Comparison of ENCODE assay signal across 8 cellular contexts in the genomic region with DNA sequence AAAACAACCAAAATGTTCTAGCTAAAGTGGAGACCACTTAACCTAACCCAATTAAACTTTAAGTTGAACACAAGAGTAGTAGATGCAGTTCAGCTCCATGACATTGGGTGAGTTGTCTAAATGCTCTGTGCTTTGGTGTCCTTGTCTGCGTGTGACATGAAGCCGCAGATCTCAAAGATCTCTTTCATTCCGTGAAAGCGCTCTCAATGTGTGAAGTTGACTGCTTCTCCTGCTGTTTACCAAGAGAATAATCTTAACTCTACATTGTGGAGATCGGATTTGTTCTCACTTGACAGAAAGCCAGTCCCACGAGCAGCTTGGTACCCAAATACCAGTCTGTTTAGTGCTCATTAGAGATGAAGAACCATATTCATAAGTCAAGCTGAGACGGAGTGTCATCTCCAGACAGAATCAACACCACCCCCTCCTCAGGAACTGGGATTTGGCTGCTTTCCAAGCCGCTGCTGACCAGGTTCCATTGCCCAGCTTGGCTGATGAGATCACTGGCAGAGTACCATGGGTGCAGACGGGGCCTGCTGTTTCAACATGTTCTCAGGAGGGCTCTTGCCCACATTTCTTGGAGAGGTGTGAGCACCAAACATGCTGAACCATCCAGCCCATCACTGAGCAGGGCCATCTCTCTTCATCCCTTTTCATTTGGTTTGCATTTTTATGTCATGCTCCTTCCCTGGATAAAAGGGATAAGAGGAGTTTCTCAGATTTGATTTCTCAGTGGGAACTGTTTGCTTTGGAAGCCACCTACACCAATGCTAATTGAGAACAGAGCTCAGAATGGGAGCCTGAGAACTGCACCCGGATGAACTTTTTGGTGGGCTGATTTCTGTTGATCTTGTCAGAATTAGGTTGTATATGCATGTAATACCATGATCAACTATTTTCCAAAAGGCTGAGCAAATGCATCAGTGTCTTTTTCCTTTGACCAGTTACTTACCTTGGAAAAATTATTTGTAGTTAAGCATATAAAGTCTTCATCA.
DNase-seq lines count a peak whose midpoint lies in the region; ATAC-seq and TF ChIP-seq lines count a peak whose summit lies in the region.

No MANE protein-coding gene starts in this region.

- intact Hi-C loops in left lung (cut with DNase I), result no loop called here

- POLR2A ChIA-PET in activated naive CD8-positive, alpha-beta T cell treated with anti-CD3 and anti-CD28 coated beads, Interleukin-2, amount 10 ng/mL, durations not matched to agents 7 days and 5 days (lab: Charles Lee), result interaction anchor here (0.5 kb wide), 1 partner anchor 11 kb away, joined by 3 read pairs; no protein-coding TSS in a partner anchor

- peak overlapping the region; percentile 88 for H3K27ac ChIP-seq in HUES48 (ENCODE audit: low read depth, low read length)
- peak overlapping the region; percentile 85 to 91 for H3K27ac ChIP-seq in right atrium auricular region
- H3K27ac ChIP-seq in skin epidermis, result peak overlapping the region in 14 of 21 experiments; percentile 6 to 82 (median 74)
- H3K27ac ChIP-seq in left lung, result no peak overlapping the region

- no peaks in the 10 kb centered on the region for H3K27me3 ChIP-seq in HUES48 (ENCODE audit: control insufficient read depth, insufficient read depth, low read length)
- no peaks in the 10 kb centered on the region for H3K27me3 ChIP-seq in right atrium auricular region
- peaks cover 0 to 19% of the 10 kb centered on the region in 2 donors for H3K27me3 ChIP-seq in left lung

- peaks cover 3% of the 10 kb centered on the region; the same call in 1 of the 2 replicates for H3K36me3 ChIP-seq in HUES48 (ENCODE audit: control insufficient read depth, insufficient read depth, low read length)
- H3K36me3 ChIP-seq in right atrium auricular region, result no peaks in the 10 kb centered on the region
- H3K36me3 ChIP-seq in left lung, result no peaks in the 10 kb centered on the region

- H3K4me3 Mint-ChIP-seq in activated naive CD8-positive, alpha-beta T cell treated with anti-CD3 and anti-CD28 coated beads, Interleukin-2, amount 10 ng/mL, durations not matched to agents 7 days and 5 days, result peak overlapping the region; percentile 73

- peak overlapping the region; percentile 70; the same call in 1 of the 2 replicates for H3K4me3 ChIP-seq in HUES48 (ENCODE audit: low read depth, low read length)
- peak overlapping the region; percentile 49 to 53 for H3K4me3 ChIP-seq in right atrium auricular region
- peak overlapping the region in 4 of 7 experiments; percentile 20 to 51 (median 38) for H3K4me3 ChIP-seq in skin epidermis
- peak overlapping the region in 1 of 2 donors; percentile 29 for H3K4me3 ChIP-seq in left lung

- no peak for DNase-seq in activated naive CD8-positive, alpha-beta T cell treated with anti-CD3 and anti-CD28 coated beads, Interleukin-2, amount 10 ng/mL, durations not matched to agents 7 days and 5 days
- DNase-seq in right atrium auricular region (ENCODE audit: low spot score), result no peak
- no peak for DNase-seq in left lung
- DNase-seq in stimulated activated CD4-positive, alpha-beta T cell treated with anti-CD3 and anti-CD28 coated beads, Interleukin-4, amount 100 ng/mL, for 4 hours, result no peak
- DNase-seq in OCI-M1 (lab: John Stamatoyannopoulos, UW), result no peak

- H3K27me3 Mint-ChIP-seq in activated naive CD8-positive, alpha-beta T cell treated with anti-CD3 and anti-CD28 coated beads, Interleukin-2, amount 10 ng/mL, durations not matched to agents 7 days and 5 days, result peaks cover 16% of the 10 kb centered on the region

- ATAC-seq in activated naive CD8-positive, alpha-beta T cell treated with anti-CD3 and anti-CD28 coated beads, Interleukin-2, amount 10 ng/mL, durations not matched to agents 7 days and 5 days (ENCODE audit: low read depth), result no peak
- ATAC-seq in left lung (no peak), GM18909 (IDR thresholded peaks at IDR 0.05; ENCODE audit: poor library complexity, unreplicated experiment) (no peak)

- H3K9me3 Mint-ChIP-seq in activated naive CD8-positive, alpha-beta T cell treated with anti-CD3 and anti-CD28 coated beads, Interleukin-2, amount 10 ng/mL, durations not matched to agents 7 days and 5 days, result peaks cover 2% of the 10 kb centered on the region

- no peak overlapping the region for H3K27ac Mint-ChIP-seq in activated naive CD8-positive, alpha-beta T cell treated with anti-CD3 and anti-CD28 coated beads, Interleukin-2, amount 10 ng/mL, durations not matched to agents 7 days and 5 days

- H3K36me3 Mint-ChIP-seq in activated naive CD8-positive, alpha-beta T cell treated with anti-CD3 and anti-CD28 coated beads, Interleukin-2, amount 10 ng/mL, durations not matched to agents 7 days and 5 days, result no peaks in the 10 kb centered on the region

- 0 out of 2 replicates have a peak overlapping the region, but pooled peaks have one; percentile 83 for H3K9ac ChIP-seq in HUES48 (ENCODE audit: low read depth, low read length)

- H3K9me3 ChIP-seq in HUES48 (ENCODE audit: control insufficient read depth, insufficient read depth, low read length) (peaks cover 3% of the 10 kb centered on the region; the same call in 1 of the 2 replicates), right atrium auricular region (peaks cover 0 to 1% of the 10 kb centered on the region in 2 donors), left lung (peaks cover 0 to 2% of the 10 kb centered on the region in 2 donors)

- H3K4me1 ChIP-seq in HUES48 (ENCODE audit: control insufficient read depth, insufficient read depth, low read length), result peaks cover 21% of the 10 kb centered on the region
- peaks cover 0 to 78% of the 10 kb centered on the region in 2 donors for H3K4me1 ChIP-seq in right atrium auricular region
- H3K4me1 ChIP-seq in left lung, result peaks cover 15 to 17% of the 10 kb centered on the region in 2 donors

- peaks cover 12% of the 10 kb centered on the region for H3K4me1 Mint-ChIP-seq in activated naive CD8-positive, alpha-beta T cell treated with anti-CD3 and anti-CD28 coated beads, Interleukin-2, amount 10 ng/mL, durations not matched to agents 7 days and 5 days

- no peak for TF ChIP-seq CTCF in right atrium auricular region (IDR thresholded peaks at IDR 0.05)
- TF ChIP-seq CTCF in left lung (IDR thresholded peaks at IDR 0.05), result no peak

Comparison
In these comparisons a context has a peak if more than half of its experiments do, and no peak if none do; other contexts are left out.
1. H3K27ac ChIP-seq: peak in HUES48 (single experiment), right atrium auricular region (2 of 2) and skin epidermis (14 of 21); none in left lung (0 of 2).